12 cellular contexts compared by ENCODE assay signal in the genomic region with DNA sequence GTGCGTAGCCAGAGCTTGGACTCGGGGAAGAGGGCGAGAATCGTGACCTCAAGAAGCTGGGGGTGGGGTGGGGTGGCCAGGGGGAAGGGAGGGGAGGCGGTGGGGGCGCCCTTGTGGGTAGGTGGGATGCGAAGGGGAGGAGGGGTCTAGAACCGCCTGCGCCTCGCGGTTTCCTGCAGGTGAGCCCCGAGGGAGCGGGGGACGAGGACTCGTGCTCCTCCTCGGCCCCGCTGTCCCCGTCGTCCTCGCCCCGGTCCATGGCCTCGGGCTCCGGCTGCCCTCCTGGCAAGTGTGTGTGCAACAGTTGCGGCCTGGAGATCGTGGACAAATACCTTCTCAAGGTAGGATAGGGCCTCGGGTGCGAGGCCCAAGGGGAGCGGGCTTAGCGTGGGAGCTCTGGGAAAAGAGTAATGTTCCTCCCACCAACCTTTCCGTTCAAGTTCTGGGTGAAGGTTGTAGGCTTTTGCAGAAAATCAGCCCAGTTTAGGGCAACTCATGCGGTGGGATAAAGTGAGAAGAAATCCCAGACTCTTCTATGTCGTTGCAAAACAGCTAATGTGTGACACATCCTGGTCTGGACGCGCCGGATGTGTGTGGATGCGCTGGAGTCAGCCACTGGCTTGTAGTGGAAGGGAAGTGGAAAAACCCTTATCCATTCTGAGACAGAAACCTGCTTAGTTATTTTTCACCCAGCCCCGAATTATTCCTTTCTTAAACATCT. TPM values are rescaled to one million over a fixed set of nuclear protein-coding genes. Genes with fewer than 3 reads are reported as not detected.
DNase-seq lines count a peak whose midpoint lies in the region; ATAC-seq and TF ChIP-seq lines count a peak whose summit lies in the region.
"Had no signal": no experiment of that assay in that cellular context is flagged by ENCODE, and none has a peak within 500 bp of the region (broad histone marks: within the 10 kb centered on the region; RNA-seq: fewer than 3 reads in every experiment).

No MANE protein-coding gene starts in this region.

- H3K4me2 ChIP-seq in KMS-11 = peak overlapping the region; percentile 42; the same call in 1 of the 2 replicates
- H3K4me2 ChIP-seq: BLaER1 had no signal

- no peaks in the 10 kb centered on the region for H3K4me1 ChIP-seq in KMS-11 (ENCODE audit: low read depth, poor library complexity, severe bottlenecking)
- H3K4me1 ChIP-seq: BLaER1 had no signal

- H3K4me3 ChIP-seq in KMS-11 (IDR thresholded peaks at IDR 0.05; ENCODE audit: insufficient read depth, low read depth, low read length) = no peak overlapping the region
- H3K4me3 ChIP-seq: BLaER1 had no signal

- H3K27ac Mint-ChIP-seq in endothelial cell (ENCODE audit: unreplicated experiment) = no peak overlapping the region
- no peak overlapping the region for H3K27ac Mint-ChIP-seq in nephron
- H3K27ac Mint-ChIP-seq: T-helper 17 cell had no signal

- no peaks in the 10 kb centered on the region for H3K9me3 Mint-ChIP-seq in endothelial cell (ENCODE audit: unreplicated experiment)
- H3K9me3 Mint-ChIP-seq in nephron = no peaks in the 10 kb centered on the region

- ATAC-seq in SK-N-SH treated with all-trans-retinoic acid at 6 μM for 48 hours = no peak
- ATAC-seq: T-helper 17 cell had no signal

- DNase-seq in AG20443 (ENCODE audit: low spot score) (peak; percentile 13), endothelial cell (ENCODE audit: low spot score) (no peak), NK-92 (lab: John Stamatoyannopoulos, UW; ENCODE audit: unreplicated experiment) (no peak), inferior parietal cortex (ENCODE audit: extremely low spot score) (no peak)
- no peak for DNase-seq in central memory CD4-positive, alpha-beta T cell
- DNase-seq: adrenal gland, NCI-H187, T-helper 17 cell had no signal

- H3K27me3 ChIP-seq in KMS-11 (ENCODE audit: insufficient read depth, low read depth) = no peaks in the 10 kb centered on the region
- H3K27me3 ChIP-seq: BLaER1 had no signal

- H3K4me3 Mint-ChIP-seq in endothelial cell (ENCODE audit: unreplicated experiment) (peak overlapping the region; percentile 72), nephron (peak overlapping the region; percentile 29 to 70 (median 45))
- H3K4me3 Mint-ChIP-seq: T-helper 17 cell had no signal

- peak overlapping the region; percentile 95 for H3K27ac ChIP-seq in KMS-11
- H3K27ac ChIP-seq: adrenal gland, BLaER1 had no signal

- H3K36me3 Mint-ChIP-seq in endothelial cell (ENCODE audit: low read depth, unreplicated experiment) (peaks cover 6% of the 10 kb centered on the region), nephron (ENCODE audit: low read depth) (no peaks in the 10 kb centered on the region)

- TF ChIP-seq CTCF in KMS-11 (conservative IDR thresholded peaks at IDR 0.05; ENCODE audit: low read depth, low read length) (no peak), endothelial cell (IDR thresholded peaks at IDR 0.05; ENCODE audit: unreplicated experiment) (no peak), nephron (IDR thresholded peaks at IDR 0.05; ENCODE audit: unreplicated experiment in 3 of 3) (no peak)

- H3K27me3 Mint-ChIP-seq in endothelial cell (ENCODE audit: unreplicated experiment) (peaks cover 31% of the 10 kb centered on the region), nephron (ENCODE audit: low read depth) (peaks cover 100% of the 10 kb centered on the region)

- peak overlapping the region; percentile 96 for H3K9ac ChIP-seq in KMS-11
- H3K9ac ChIP-seq: BLaER1 had no signal

- no peak overlapping the region for H2AFZ ChIP-seq in KMS-11 (ENCODE audit: low read depth)

- peaks cover 45% of the 10 kb centered on the region for H3K4me1 Mint-ChIP-seq in endothelial cell (ENCODE audit: unreplicated experiment)
- H3K4me1 Mint-ChIP-seq in nephron = peaks cover 34% of the 10 kb centered on the region

- peaks cover 72% of the 10 kb centered on the region for H3K79me2 ChIP-seq in KMS-11 (ENCODE audit: insufficient read depth, low read depth)

- H4K20me1 ChIP-seq in KMS-11 (ENCODE audit: insufficient read depth) = no peaks in the 10 kb centered on the region
- H4K20me1 ChIP-seq: BLaER1 had no signal

- H3K36me3 ChIP-seq in KMS-11 (ENCODE audit: insufficient read depth) = no peaks in the 10 kb centered on the region
- H3K36me3 ChIP-seq: adrenal gland, BLaER1 had no signal

TF ChIP-seq in SK-N-SH treated with all-trans-retinoic acid at 6 μM for 48 hours, 23 proteins besides CTCF, POLR2A, EP300 and RAD21:
- TF ChIP-seq ZFP30 (CRISPR knock-in tag; IDR thresholded peaks at IDR 0.05) = no peak
- no peak for TF ChIP-seq TCF4 (CRISPR knock-in tag; IDR thresholded peaks at IDR 0.05; ENCODE audit: borderline replicate concordance)

RNA-seq across cellular contexts. Expression of a gene that starts 2.9 kb away (rescaled TPM):
- not detected for total RNA-seq in endothelial cell (ENCODE audit: unreplicated experiment)
- total RNA-seq: adrenal gland, T-helper 17 cell had no signal
